Comparison of ENCODE assay signal across 11 cellular contexts in the genomic region with DNA sequence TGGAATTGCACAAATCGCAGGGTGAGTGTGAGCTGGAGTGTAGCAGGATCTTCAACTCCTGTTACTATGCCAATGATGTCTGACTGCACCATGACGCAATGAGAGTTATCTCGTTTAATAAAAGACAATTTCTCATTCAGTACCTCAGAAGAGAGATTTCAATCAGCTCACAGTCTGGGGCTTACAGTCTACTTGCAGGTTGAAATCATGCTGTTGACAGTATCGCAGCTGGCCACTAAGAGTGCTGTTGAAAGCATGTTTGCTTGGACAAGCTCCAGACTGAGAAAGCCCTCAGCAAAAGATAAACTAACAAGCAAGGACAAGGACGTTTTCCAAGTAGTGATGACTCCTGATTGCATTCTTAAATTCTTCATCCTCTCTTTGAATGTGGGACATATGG.
DNase-seq lines count a peak whose midpoint lies in the region; ATAC-seq and TF ChIP-seq lines count a peak whose summit lies in the region.
"Had no signal": no experiment of that assay in that cellular context is flagged by ENCODE, and none has a peak within 500 bp of the region (broad histone marks: within the 10 kb centered on the region; RNA-seq: fewer than 3 reads in every experiment).

No MANE protein-coding gene starts in this region.

- H4K91ac ChIP-seq in mesenchymal stem cell (ENCODE audit: low read length): no peak overlapping the region

- H2BK15ac ChIP-seq in mesenchymal stem cell (ENCODE audit: low read depth, poor library complexity, severe bottlenecking): no peak overlapping the region

- no peak overlapping the region for H2BK12ac ChIP-seq in mesenchymal stem cell (ENCODE audit: low read length in 2 of 2)

- ATAC-seq in GM18519 (IDR thresholded peaks at IDR 0.05; ENCODE audit: low FRiP score, unreplicated experiment): no peak
- no peak for ATAC-seq in HG03095 (IDR thresholded peaks at IDR 0.05; ENCODE audit: unreplicated experiment)
- ATAC-seq: activated CD8-positive, alpha-beta T cell treated with anti-CD3 and anti-CD28 coated beads for 36 hours had no signal

- H3K79me1 ChIP-seq in mesenchymal stem cell (replicated peaks; ENCODE audit: low read length, poor library complexity, severe bottlenecking): no peaks in the 10 kb centered on the region

- H3K27ac ChIP-seq in mesenchymal stem cell (ENCODE audit: low read length, poor library complexity, severe bottlenecking) (no peak overlapping the region), MM.1S (ENCODE audit: low read length) (no peak overlapping the region)
- H3K27ac ChIP-seq: SJSA1 had no signal

- no peak for TF ChIP-seq CTCF in MM.1S (IDR thresholded peaks at IDR 0.05; ENCODE audit: low read length)

- H3K9ac ChIP-seq in adipocyte (ENCODE audit: low read length) (no peak overlapping the region), mesenchymal stem cell (ENCODE audit: low read length) (no peak overlapping the region), MM.1S (ENCODE audit: low read length) (no peak overlapping the region)

- no peaks in the 10 kb centered on the region for H3K36me3 ChIP-seq in adipocyte (ENCODE audit: control insufficient read depth, insufficient read depth, low read length, severe bottlenecking)
- no peaks in the 10 kb centered on the region for H3K36me3 ChIP-seq in mesenchymal stem cell (ENCODE audit: control insufficient read depth in 1 of 2, insufficient read depth in 2 of 2, low read depth in 1 of 2, low read length in 2 of 2)
- no peaks in the 10 kb centered on the region for H3K36me3 ChIP-seq in MM.1S (replicated peaks; ENCODE audit: insufficient read depth, low read length)
- H3K36me3 ChIP-seq: SJSA1 had no signal

- no peaks in the 10 kb centered on the region for H3K9me3 ChIP-seq in adipocyte (ENCODE audit: control insufficient read depth, low read length)
- no peaks in the 10 kb centered on the region for H3K9me3 ChIP-seq in mesenchymal stem cell (ENCODE audit: control insufficient read depth, low read length)
- H3K9me3 ChIP-seq in MM.1S (replicated peaks; ENCODE audit: insufficient read depth, low read length): no peaks in the 10 kb centered on the region
- H3K9me3 ChIP-seq: SJSA1 had no signal

- H2AK5ac ChIP-seq in mesenchymal stem cell (ENCODE audit: low read length, severe bottlenecking): no peak overlapping the region

- DNase-seq in G401 (ENCODE audit: low spot score): peak; percentile 41
- peak; percentile 71 for DNase-seq in NCI-H146 (lab: John Stamatoyannopoulos, UW)
- DNase-seq in adipocyte (ENCODE audit: low read depth): peak; percentile 17
- peak; percentile 21 for DNase-seq in mesenchymal stem cell
- no peak for DNase-seq in MM.1S
- no peak for DNase-seq in NCI-H1436 treated with DMSO at 0.1 percent for 48 hours (lab: John Stamatoyannopoulos, UW)
- DNase-seq: activated CD8-positive, alpha-beta T cell treated with anti-CD3 and anti-CD28 coated beads for 36 hours; IMR-90 had no signal

- in situ Hi-C loops in G401 (cut with HindIII; ENCODE audit: low sequenced_read_pairs): no loop called here

- H4K20me1 ChIP-seq in MM.1S (ENCODE audit: insufficient read depth, low read length): no peaks in the 10 kb centered on the region

- H3K4me1 ChIP-seq in adipocyte (ENCODE audit: control insufficient read depth, insufficient read depth, low read length) (no peaks in the 10 kb centered on the region), mesenchymal stem cell (ENCODE audit: control insufficient read depth, insufficient read depth, low read depth, low read length) (no peaks in the 10 kb centered on the region), MM.1S (ENCODE audit: low read length) (no peaks in the 10 kb centered on the region)
- H3K4me1 ChIP-seq: SJSA1 had no signal

- no peak overlapping the region for H3K23ac ChIP-seq in mesenchymal stem cell (ENCODE audit: low read length in 2 of 2)

- H3K18ac ChIP-seq in mesenchymal stem cell (ENCODE audit: low read depth in 1 of 2, low read length in 2 of 2): no peak overlapping the region

- H2BK120ac ChIP-seq in mesenchymal stem cell (ENCODE audit: low read depth, low read length): no peak overlapping the region

- H4K8ac ChIP-seq in mesenchymal stem cell (ENCODE audit: low read length): no peak overlapping the region

- no peak overlapping the region for H3K14ac ChIP-seq in mesenchymal stem cell (ENCODE audit: low read length in 2 of 2)

- 68% methylated on average over 5 of the region's 5 CpGs for WGBS in mesenchymal stem cell

- H3K4ac ChIP-seq in mesenchymal stem cell (ENCODE audit: low read depth in 1 of 2, low read length in 2 of 2): no peak overlapping the region

- H2AFZ ChIP-seq in mesenchymal stem cell (ENCODE audit: low read depth, low read length) (no peak overlapping the region), MM.1S (ENCODE audit: low read length) (no peak overlapping the region)

- no peaks in the 10 kb centered on the region for H3K9me2 ChIP-seq in MM.1S (replicated peaks; ENCODE audit: insufficient read depth, low read length)

- H3K4me2 ChIP-seq in mesenchymal stem cell (ENCODE audit: low read length, poor library complexity, severe bottlenecking): no peak overlapping the region
- H3K4me2 ChIP-seq in MM.1S (ENCODE audit: low read depth, low read length): no peak overlapping the region

- H3K27me3 ChIP-seq in adipocyte (replicated peaks; ENCODE audit: control insufficient read depth, insufficient read depth, low read length): no peaks in the 10 kb centered on the region
- no peaks in the 10 kb centered on the region for H3K27me3 ChIP-seq in mesenchymal stem cell (ENCODE audit: control insufficient read depth in 1 of 2, insufficient read depth in 1 of 2, low read length in 2 of 2)
- no peaks in the 10 kb centered on the region for H3K27me3 ChIP-seq in MM.1S (replicated peaks; ENCODE audit: insufficient read depth, low read length)
- H3K27me3 ChIP-seq: SJSA1 had no signal

- H3K79me2 ChIP-seq in MM.1S (ENCODE audit: low read length): no peaks in the 10 kb centered on the region

- H3F3A ChIP-seq in MM.1S (ENCODE audit: insufficient read depth, low read length): no peaks in the 10 kb centered on the region

- H3K4me3 ChIP-seq in adipocyte (ENCODE audit: low read length) (no peak overlapping the region), mesenchymal stem cell (ENCODE audit: insufficient read depth in 1 of 2, low read depth in 1 of 2, low read length in 2 of 2) (no peak overlapping the region), MM.1S (ENCODE audit: low read length) (no peak overlapping the region)
- H3K4me3 ChIP-seq: SJSA1 had no signal

- no peak overlapping the region for H2BK5ac ChIP-seq in mesenchymal stem cell (ENCODE audit: low read depth, low read length, poor library complexity, severe bottlenecking)

Comparison
In these comparisons a context has a peak if more than half of its experiments do, and no peak if none do; other contexts are left out.
1. DNase-seq: peak in G401 (single experiment), NCI-H146 (single experiment), adipocyte (single experiment) and mesenchymal stem cell (single experiment); none in MM.1S (single experiment) and NCI-H1436 treated with DMSO at 0.1 percent for 48 hours (single experiment).